ENCODE assay signal across 1 cellular context in the genomic region with DNA sequence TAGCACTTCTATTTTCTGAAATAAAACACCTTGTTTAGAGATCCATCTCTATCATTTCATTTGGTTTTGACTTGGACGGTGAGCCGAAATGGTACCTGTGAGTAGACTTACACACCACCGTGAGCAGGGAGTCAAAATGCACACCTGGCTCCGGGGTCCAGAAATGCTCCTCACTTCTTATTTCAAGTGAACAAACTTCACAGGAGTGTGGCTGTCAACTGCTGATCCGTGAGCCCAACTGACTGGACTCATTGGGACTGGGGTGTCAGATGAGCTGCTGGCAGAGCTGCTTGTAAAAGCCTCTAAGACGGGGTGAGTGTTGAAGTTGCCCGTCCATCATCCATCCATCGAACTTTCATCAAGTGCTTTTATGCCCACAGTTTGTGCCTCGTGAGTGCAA.
TF ChIP-seq lines count a peak whose summit lies in the region.

No MANE protein-coding gene starts in this region.

TF ChIP-seq in H1, 55 proteins besides CTCF, POLR2A, EP300 and RAD21:
- TF ChIP-seq SP4 (IDR thresholded peaks at IDR 0.05; ENCODE audit: low read length): no peak
- no peak for TF ChIP-seq RBBP5 (IDR thresholded peaks at IDR 0.05; ENCODE audit: borderline replicate concordance, low read depth, low read length)
- no peak for TF ChIP-seq CTBP2 (IDR thresholded peaks at IDR 0.05; ENCODE audit: borderline replicate concordance, insufficient read depth, insufficient read length, low read length)
- no peak for TF ChIP-seq GTF2F1 (IDR thresholded peaks at IDR 0.05; ENCODE audit: borderline replicate concordance, low read depth, low read length)
- TF ChIP-seq RXRA (IDR thresholded peaks at IDR 0.05; ENCODE audit: insufficient read depth, low read depth, low read length): no peak
- no peak for TF ChIP-seq CEBPB (IDR thresholded peaks at IDR 0.05; ENCODE audit: low read depth, low read length)
- TF ChIP-seq SIN3A (conservative IDR thresholded peaks at IDR 0.05 in 1 of 2, IDR thresholded peaks at IDR 0.05 in 1 of 2; ENCODE audit: low read depth in 1 of 2, low read length in 2 of 2): no peak
- TF ChIP-seq, protein P1, sequence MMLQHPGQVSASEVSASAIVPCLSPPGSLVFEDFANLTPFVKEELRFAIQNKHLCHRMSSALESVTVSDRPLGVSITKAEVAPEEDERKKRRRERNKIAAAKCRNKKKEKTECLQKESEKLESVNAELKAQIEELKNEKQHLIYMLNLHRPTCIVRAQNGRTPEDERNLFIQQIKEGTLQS (IDR thresholded peaks at IDR 0.05; ENCODE audit: insufficient read depth, low read depth, low read length): no peak
- no peak for TF ChIP-seq BACH1 (IDR thresholded peaks at IDR 0.05; ENCODE audit: low read length)
- no peak for TF ChIP-seq POLR2AphosphoS5 (IDR thresholded peaks at IDR 0.05; ENCODE audit: low read depth, low read length)
- no peak for TF ChIP-seq PHF8 (conservative IDR thresholded peaks at IDR 0.05; ENCODE audit: low read depth, low read length)
- no peak for TF ChIP-seq CBX5 (IDR thresholded peaks at IDR 0.05; ENCODE audit: low read depth, low read length)
- no peak for TF ChIP-seq YY1 (IDR thresholded peaks at IDR 0.05; ENCODE audit: low read depth, low read length)
- no peak for TF ChIP-seq TBP (IDR thresholded peaks at IDR 0.05; ENCODE audit: low read depth, low read length)
- no peak for TF ChIP-seq EZH2 (IDR thresholded peaks at IDR 0.05; ENCODE audit: low read depth, low read length, severe bottlenecking)
- TF ChIP-seq SIX5 (IDR thresholded peaks at IDR 0.05; ENCODE audit: low read depth, low read length): no peak
- TF ChIP-seq TAF7 (optimal IDR thresholded peaks at IDR 0.05; ENCODE audit: borderline replicate concordance, low read depth, low read length): no peak
- TF ChIP-seq SRF (IDR thresholded peaks at IDR 0.05; ENCODE audit: low read depth, low read length): no peak
- TF ChIP-seq KDM5A (IDR thresholded peaks at IDR 0.05; ENCODE audit: low read length): no peak
TF ChIP-seq in H1: peak in this region for 0.
